24 cellular contexts compared by ENCODE assay signal in the genomic region with DNA sequence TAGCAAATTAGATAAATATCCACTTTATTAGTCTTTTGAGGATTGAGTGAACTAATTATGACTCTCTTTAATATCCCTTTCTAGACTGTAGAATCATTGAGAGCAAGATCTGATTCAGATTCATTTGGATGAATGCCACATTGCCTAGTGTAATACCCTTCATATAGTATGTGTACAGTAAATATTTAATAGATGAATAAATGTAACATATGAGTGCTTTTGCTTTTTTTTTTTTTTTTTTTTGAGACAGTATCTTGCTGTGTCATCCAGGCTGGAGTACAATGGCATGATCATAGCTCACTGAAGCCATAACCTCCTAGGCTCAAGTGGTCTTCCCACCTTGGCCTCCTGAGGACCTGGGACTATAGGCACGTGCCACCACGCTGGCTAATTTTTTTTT. TPM values are rescaled to one million over a fixed set of nuclear protein-coding genes. Genes with fewer than 3 reads are reported as not detected.
DNase-seq lines count a peak whose midpoint lies in the region; ATAC-seq, FAIRE-seq and TF ChIP-seq lines count a peak whose summit lies in the region.
"Had no signal": no experiment of that assay in that cellular context is flagged by ENCODE, and none has a peak within 500 bp of the region (broad histone marks: within the 10 kb centered on the region; RNA-seq: fewer than 3 reads in every experiment).

No MANE protein-coding gene starts in this region.

- TF ChIP-seq CTCF in OCI-LY7 (conservative IDR thresholded peaks at IDR 0.05; ENCODE audit: low read length) (no peak), bronchial epithelial cell (IDR thresholded peaks at IDR 0.05; ENCODE audit: insufficient read depth, low read length, severe bottlenecking) (no peak), endodermal cell (conservative IDR thresholded peaks at IDR 0.05) (no peak)

- H3F3A ChIP-seq in GM23248 (ENCODE audit: insufficient read depth) = no peaks in the 10 kb centered on the region

- H3K4me2 ChIP-seq in GM23248 (ENCODE audit: unreplicated experiment) (no peak overlapping the region), OCI-LY7 (ENCODE audit: low read length) (no peak overlapping the region)

- POLR2A ChIA-PET in OCI-LY7 (lab: Charles Lee) = no interaction called here
- POLR2A ChIA-PET in naive thymus-derived CD8-positive, alpha-beta T cell (lab: Charles Lee) = interaction anchor here (0.7 to 0.8 kb wide), 2 partner anchors 15 to 19 kb away, joined by 3 to 4 read pairs; a partner anchor contains a TSS

- no peaks in the 10 kb centered on the region for H3K27me3 ChIP-seq in GM23248 (replicated peaks; ENCODE audit: insufficient read depth)
- H3K27me3 ChIP-seq in bronchial epithelial cell (ENCODE audit: control insufficient read depth, insufficient read depth, low read length) = no peaks in the 10 kb centered on the region
- H3K27me3 ChIP-seq in endodermal cell (ENCODE audit: control insufficient read depth, insufficient read depth, low read length, poor library complexity, severe bottlenecking) = no peaks in the 10 kb centered on the region

- peaks cover 2% of the 10 kb centered on the region; the same call in 1 of the 2 replicates for H4K20me1 ChIP-seq in GM23248 (ENCODE audit: insufficient read depth)
- no peaks in the 10 kb centered on the region for H4K20me1 ChIP-seq in OCI-LY7 (ENCODE audit: insufficient read depth, low read length)

- no peak for FAIRE-seq in bronchial epithelial cell (lab: Jason Lieb, UNC)
- FAIRE-seq: TTC549 had no signal

- WGBS in GM23248 (ENCODE audit: low coverage in 1 of 2, low lambda C conversion rate in 2 of 2, missing lambda C conversion rate in 2 of 2), 2 experiments = 97 to 98% methylated on average over 2 of the region's 2 CpGs
- 93% methylated on average over 2 of the region's 2 CpGs; no CpG with 5 or more reads in 1 of the 2 experiments for WGBS in endodermal cell (ENCODE audit: insufficient coverage in 1 of 2, insufficient read length in 1 of 2), 2 experiments

- no peak overlapping the region for H3K9ac ChIP-seq in GM23248
- no peak overlapping the region for H3K9ac ChIP-seq in endodermal cell (ENCODE audit: extremely low read depth, low read length, poor library complexity, severe bottlenecking)

- H3K9me2 ChIP-seq in GM23248 (ENCODE audit: insufficient read depth) = no peaks in the 10 kb centered on the region
- no peaks in the 10 kb centered on the region for H3K9me2 ChIP-seq in OCI-LY7 (ENCODE audit: insufficient read depth, low read length)

- peaks cover 5% of the 10 kb centered on the region; the same call in 1 of the 2 replicates for H3K36me3 ChIP-seq in GM23248 (ENCODE audit: low read depth)
- H3K36me3 ChIP-seq in OCI-LY7 (ENCODE audit: insufficient read depth, low read length) = peaks cover 9% of the 10 kb centered on the region
- H3K36me3 ChIP-seq in bronchial epithelial cell (ENCODE audit: control insufficient read depth, insufficient read depth, low read length) = no peaks in the 10 kb centered on the region
- H3K36me3 ChIP-seq in endodermal cell (ENCODE audit: control insufficient read depth, insufficient read depth, low read length) = peaks cover 28% of the 10 kb centered on the region

- H3K4me3 ChIP-seq in GM23248 (no peak overlapping the region), OCI-LY7 (ENCODE audit: low read depth, low read length, poor library complexity, severe bottlenecking) (no peak overlapping the region), bronchial epithelial cell (ENCODE audit: low read depth, low read length) (no peak overlapping the region), endodermal cell (ENCODE audit: low read length) (no peak overlapping the region)
- H3K4me3 ChIP-seq: skin epidermis had no signal

- H3K9me3 ChIP-seq in GM23248 (ENCODE audit: low read depth) = no peaks in the 10 kb centered on the region
- H3K9me3 ChIP-seq in OCI-LY7 (ENCODE audit: low read length) = no peaks in the 10 kb centered on the region
- H3K9me3 ChIP-seq in endodermal cell (ENCODE audit: control insufficient read depth, low read length) = no peaks in the 10 kb centered on the region

- no peaks in the 10 kb centered on the region for H3K27me3 Mint-ChIP-seq in naive thymus-derived CD8-positive, alpha-beta T cell
- H3K27me3 Mint-ChIP-seq in endodermal cell (ENCODE audit: insufficient read depth) = no peaks in the 10 kb centered on the region
- H3K27me3 Mint-ChIP-seq: activated CD4-positive, alpha-beta T cell treated with anti-CD3 and anti-CD28 coated beads, Interleukin-2, amount 10 ng/mL, durations not matched to agents 7 days and 5 days had no signal

- H3K4me3 Mint-ChIP-seq in naive thymus-derived CD8-positive, alpha-beta T cell = peak overlapping the region in 2 of 10 donors; percentile 4 to 16
- H3K4me3 Mint-ChIP-seq in endodermal cell = no peak overlapping the region
- H3K4me3 Mint-ChIP-seq: activated CD4-positive, alpha-beta T cell treated with anti-CD3 and anti-CD28 coated beads, Interleukin-2, amount 10 ng/mL, durations not matched to agents 7 days and 5 days; mesothelial cell of epicardium; neural crest cell had no signal

- peaks cover 0 to 36% (median 4%) of the 10 kb centered on the region in 3 donors for H3K36me3 Mint-ChIP-seq in naive thymus-derived CD8-positive, alpha-beta T cell
- peaks cover 11% of the 10 kb centered on the region for H3K36me3 Mint-ChIP-seq in endodermal cell (ENCODE audit: low read depth)

- H3K4me1 Mint-ChIP-seq in naive thymus-derived CD8-positive, alpha-beta T cell = peaks cover 18 to 78% (median 59%) of the 10 kb centered on the region in 4 donors
- peaks cover 15% of the 10 kb centered on the region for H3K4me1 Mint-ChIP-seq in endodermal cell
- H3K4me1 Mint-ChIP-seq: mesothelial cell of epicardium, neural crest cell had no signal

- DNase-seq in GM23248 (peak; percentile 24), OCI-LY7 (ENCODE audit: low spot score) (no peak), bronchial epithelial cell (ENCODE audit: low read depth) (peak; percentile 80), endodermal cell (no peak), mesenteric fat pad (ENCODE audit: low spot score) (no peak)
- no peak for DNase-seq in naive thymus-derived CD8-positive, alpha-beta T cell
- DNase-seq: activated CD4-positive, alpha-beta T cell treated with anti-CD3 and anti-CD28 coated beads, Interleukin-2, amount 10 ng/mL, durations not matched to agents 7 days and 5 days; activated CD8-positive, alpha-beta memory T cell treated with anti-CD3 and anti-CD28 coated beads, Interleukin-2, amount 50 U/mL, for 48 hours; activated gamma-delta T cell treated with Interleukin-2 at 50 U/mL for 16 hours; anterior cingulate cortex; central memory CD4-positive, alpha-beta T cell; EL; NCI-H1105 treated with DMSO at 0.1 percent for 48 hours; NCI-H2107; NCI-H524; stimulated activated CD4-positive, alpha-beta T cell treated with anti-CD3 and anti-CD28 coated beads, Interleukin-2, amount 100 ng/mL, for 24 hours; stimulated activated naive CD8-positive, alpha-beta T cell treated with anti-CD3 and anti-CD28 coated beads, Interleukin-15, Interleukin-2, amounts not matched to agents 100 U/mL and 50 U/mL, for 24 hours; trophoblast cell had no signal

- CTCF ChIA-PET in OCI-LY7 (lab: Charles Lee; ENCODE audit: unreplicated experiment) = no interaction called here

- H3K27ac Mint-ChIP-seq in naive thymus-derived CD8-positive, alpha-beta T cell = peak overlapping the region in 7 of 10 donors; percentile 15 to 89 (median 54)
- no peak overlapping the region for H3K27ac Mint-ChIP-seq in endodermal cell
- H3K27ac Mint-ChIP-seq: mesothelial cell of epicardium had no signal

- H3K27ac ChIP-seq in GM23248 (no peak overlapping the region), OCI-LY7 (ENCODE audit: low read depth, low read length, poor library complexity, severe bottlenecking) (no peak overlapping the region), endodermal cell (ENCODE audit: low read depth, low read length) (no peak overlapping the region)

- peaks cover 99% of the 10 kb centered on the region for H3K79me2 ChIP-seq in GM23248 (ENCODE audit: insufficient read depth)
- peaks cover 23% of the 10 kb centered on the region; the same call in 1 of the 2 replicates for H3K79me2 ChIP-seq in OCI-LY7 (ENCODE audit: insufficient read depth, low read depth, low read length)

- no peak for ATAC-seq in naive thymus-derived CD8-positive, alpha-beta T cell
- no peak for ATAC-seq in GM18907 (IDR thresholded peaks at IDR 0.05; ENCODE audit: unreplicated experiment)
- ATAC-seq: esophagus mucosa; stimulated activated naive CD8-positive, alpha-beta T cell treated with anti-CD3 and anti-CD28 coated beads, Interleukin-15, Interleukin-2, amounts not matched to agents 100 U/mL and 50 U/mL, for 24 hours had no signal

- intact Hi-C loops in OCI-LY7 (cut with micrococcal nuclease; ENCODE audit: unreplicated experiment) = no loop called here

- H3K9me3 Mint-ChIP-seq in naive thymus-derived CD8-positive, alpha-beta T cell = no peaks in the 10 kb centered on the region
- H3K9me3 Mint-ChIP-seq in endodermal cell = no peaks in the 10 kb centered on the region
- H3K9me3 Mint-ChIP-seq: activated CD4-positive, alpha-beta T cell treated with anti-CD3 and anti-CD28 coated beads, Interleukin-2, amount 10 ng/mL, durations not matched to agents 7 days and 5 days; mesothelial cell of epicardium; neural crest cell had no signal

- H2AFZ ChIP-seq in GM23248 = no peak overlapping the region
- H2AFZ ChIP-seq in OCI-LY7 (ENCODE audit: low read length) = no peak overlapping the region

- in situ Hi-C loops in GM23248 (cut with MboI) = no loop called here

- BruUV-seq in OCI-LY7 (replicated peaks; lab: Mats Ljungman, UMichigan) = TSS peak; percentile 17

- H3K4me1 ChIP-seq in GM23248 (ENCODE audit: insufficient read depth) (no peaks in the 10 kb centered on the region), OCI-LY7 (ENCODE audit: insufficient read depth, low read length, poor library complexity, severe bottlenecking) (no peaks in the 10 kb centered on the region), endodermal cell (ENCODE audit: control insufficient read depth, insufficient read depth, low read length) (no peaks in the 10 kb centered on the region)

RNA-seq across cellular contexts. Expression of a gene that starts 14.8 kb away (rescaled TPM):
- total RNA-seq in GM23248 (2014; rRNA removed; shearing (Covaris generic)) = 30.5 and 31.5 TPM in 2 replicates
- 16.8 and 16.9 TPM in 2 replicates for polyA plus RNA-seq in GM23248 (2016; fragmentation: Nextera tagmentation; extraction: Ambion mirVana)
- total RNA-seq in OCI-LY7 (2014; rRNA removed; shearing (Covaris generic)) = 8.3 and 8.8 TPM in 2 replicates
- total RNA-seq in OCI-LY7 (2022) = 16.7 and 18.9 TPM in 2 replicates
- total RNA-seq in bronchial epithelial cell = 25.5 and 36.0 TPM in 2 replicates
- 10 to 100 TPM; 23.4 to 23.9 TPM for total RNA-seq in naive thymus-derived CD8-positive, alpha-beta T cell
- 10 to 100 TPM in 1 of 3 donors, 1 to 10 TPM in 2; 6.3 to 10.6 (median 6.4) TPM for polyA plus RNA-seq in naive thymus-derived CD8-positive, alpha-beta T cell
- 10 to 100 TPM; 25.9 to 31.7 TPM for total RNA-seq in endodermal cell
- polyA plus RNA-seq in endodermal cell (2013, experiment 1 of 2) = 18.8 TPM
- polyA plus RNA-seq in endodermal cell (2013, experiment 2 of 2) = 18.5 TPM
- 55.2 TPM for total RNA-seq in mesenteric fat pad

Comparison
In these comparisons a context has a peak if more than half of its experiments do, and no peak if none do; other contexts are left out.
1. DNase-seq: peak in GM23248 (single experiment) and bronchial epithelial cell (single experiment); none in OCI-LY7 (single experiment), naive thymus-derived CD8-positive, alpha-beta T cell (0 of 10), endodermal cell (single experiment) and mesenteric fat pad (single experiment).